8 cellular contexts compared by ENCODE assay signal in genomic region chr2:176554107-176555048, GRCh38.
A peak's percentile ranks its signal among the peaks of the same experiment; 100 is the strongest.
DNase-seq lines count a peak whose midpoint lies in the region; ATAC-seq, FAIRE-seq and TF ChIP-seq lines count a peak whose summit lies in the region.

No MANE protein-coding gene starts in this region.

- DNase-seq in ELR (ENCODE audit: low read depth): peak; percentile 77
- peak; percentile 66 for DNase-seq in HTR-8/SVneo (ENCODE audit: insufficient read length, low spot score)
- peak; percentile 53 for DNase-seq in NOMO-1 treated with DMSO at 0.1 percent for 48 hours (lab: John Stamatoyannopoulos, UW; ENCODE audit: unreplicated experiment)
- peak; percentile 45 for DNase-seq in activated naive CD4-positive, alpha-beta T cell treated with anti-CD3 and anti-CD28 coated beads for 36 hours
- peak; percentile 31 to 74 for DNase-seq in foreskin fibroblast
- peak; percentile 10 for DNase-seq in neural crest cell (ENCODE audit: low read depth, low spot score)
- no peak for DNase-seq in activated CD4-positive, CD25-positive, alpha-beta regulatory T cell (lab: John Stamatoyannopoulos, UW)

- H3K27ac Mint-ChIP-seq in activated naive CD4-positive, alpha-beta T cell treated with anti-CD3 and anti-CD28 coated beads for 36 hours: no peak overlapping the region
- H3K27ac Mint-ChIP-seq in neural crest cell (ENCODE audit: unreplicated experiment): no peak overlapping the region

- H3K27me3 Mint-ChIP-seq in activated naive CD4-positive, alpha-beta T cell treated with anti-CD3 and anti-CD28 coated beads for 36 hours (ENCODE audit: low read depth): peaks cover 39% of the 10 kb centered on the region
- H3K27me3 Mint-ChIP-seq in neural crest cell (ENCODE audit: low read depth): peaks cover 64% of the 10 kb centered on the region

- intact Hi-C loops in activated naive CD4-positive, alpha-beta T cell treated with anti-CD3 and anti-CD28 coated beads for 36 hours (cut with micrococcal nuclease): loop anchor here (1.0 to 5.0 kb wide), 8 partner anchors 81 to 593 kb away; partner anchors contain the start of gene MTX2

- TF ChIP-seq CTCF in foreskin fibroblast (IDR thresholded peaks at IDR 0.05; ENCODE audit: low read depth, low read length): peak; percentile 57
- TF ChIP-seq CTCF in neural crest cell (conservative IDR thresholded peaks at IDR 0.05): peak; percentile 86

- peak overlapping the region; percentile 72 for H3K4me3 Mint-ChIP-seq in activated naive CD4-positive, alpha-beta T cell treated with anti-CD3 and anti-CD28 coated beads for 36 hours
- H3K4me3 Mint-ChIP-seq in neural crest cell: peak overlapping the region; percentile 46

- peak; percentile 51 for FAIRE-seq in HTR-8/SVneo (lab: Jason Lieb, UNC)

- peak overlapping the region; percentile 45 to 54 for H3K4me3 ChIP-seq in foreskin fibroblast (ENCODE audit: low read depth in 1 of 2, low read length in 2 of 2)

- CTCF ChIA-PET in activated naive CD4-positive, alpha-beta T cell treated with anti-CD3 and anti-CD28 coated beads for 36 hours (lab: Charles Lee): interaction anchor here (0.5 to 2.6 kb wide), 36 partner anchors 8 to 1513 kb away, joined by 3 to 17 read pairs (median 4); no protein-coding TSS in a partner anchor

- H3K4me1 Mint-ChIP-seq in activated naive CD4-positive, alpha-beta T cell treated with anti-CD3 and anti-CD28 coated beads for 36 hours (ENCODE audit: low read depth): peaks cover 12% of the 10 kb centered on the region
- H3K4me1 Mint-ChIP-seq in neural crest cell: peaks cover 11% of the 10 kb centered on the region

- no peaks in the 10 kb centered on the region for H3K9me3 Mint-ChIP-seq in activated naive CD4-positive, alpha-beta T cell treated with anti-CD3 and anti-CD28 coated beads for 36 hours
- no peaks in the 10 kb centered on the region for H3K9me3 Mint-ChIP-seq in neural crest cell

- no peaks in the 10 kb centered on the region for H3K36me3 Mint-ChIP-seq in activated naive CD4-positive, alpha-beta T cell treated with anti-CD3 and anti-CD28 coated beads for 36 hours (ENCODE audit: low read depth)
- H3K36me3 Mint-ChIP-seq in neural crest cell (ENCODE audit: low read depth): no peaks in the 10 kb centered on the region

- no peak for ATAC-seq in GM18519 (IDR thresholded peaks at IDR 0.05; ENCODE audit: low FRiP score, unreplicated experiment)

Comparison
In these comparisons a context has a peak if more than half of its experiments do, and no peak if none do; other contexts are left out.
1. DNase-seq: peak in ELR (single experiment), HTR-8/SVneo (single experiment), NOMO-1 treated with DMSO at 0.1 percent for 48 hours (single experiment), activated naive CD4-positive, alpha-beta T cell treated with anti-CD3 and anti-CD28 coated beads for 36 hours (single experiment), foreskin fibroblast (2 of 2) and neural crest cell (single experiment); none in activated CD4-positive, CD25-positive, alpha-beta regulatory T cell (0 of 4).